In the genomic region with DNA sequence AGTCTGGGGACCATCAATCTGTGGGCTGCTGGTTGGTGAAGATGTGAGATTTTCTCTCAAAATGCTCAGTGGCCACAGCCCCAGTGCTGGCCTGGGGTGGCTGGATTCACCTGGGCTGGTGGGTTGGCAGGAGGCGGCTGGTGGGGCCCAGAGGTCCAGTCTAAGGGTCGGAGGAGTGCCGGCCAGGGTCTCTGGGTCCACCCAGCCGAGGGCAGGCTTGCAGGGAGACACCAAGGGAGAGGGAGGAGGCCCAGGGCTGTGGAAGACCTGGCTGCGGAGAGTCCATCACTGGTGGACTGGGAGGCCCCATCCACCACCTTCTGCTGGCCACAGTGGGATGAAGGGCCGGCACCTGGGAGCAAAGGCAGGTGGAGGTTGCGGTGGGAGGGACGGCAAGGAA, we compare ENCODE assay signal across 16 cellular contexts. TPM values are rescaled to one million over a fixed set of nuclear protein-coding genes. Genes with fewer than 3 reads are reported as not detected.
DNase-seq lines count a peak whose midpoint lies in the region; ATAC-seq, FAIRE-seq and TF ChIP-seq lines count a peak whose summit lies in the region.
"Had no signal": no experiment of that assay in that cellular context is flagged by ENCODE, and none has a peak within 500 bp of the region (broad histone marks: within the 10 kb centered on the region; RNA-seq: fewer than 3 reads in every experiment).

No MANE protein-coding gene starts in this region.

- peaks cover 47% of the 10 kb centered on the region for H3K4me1 ChIP-seq in BLaER1
- H3K4me1 ChIP-seq in HepG2 (ENCODE audit: insufficient read depth, low read length), result peaks cover 40% of the 10 kb centered on the region
- H3K4me1 ChIP-seq in sigmoid colon, result peaks cover 0 to 18% (median 15%) of the 10 kb centered on the region in 4 donors
- no peaks in the 10 kb centered on the region for H3K4me1 ChIP-seq in BE2C

- H2AFZ ChIP-seq in HepG2 (ENCODE audit: low read length), result no peak overlapping the region

- WGBS in HepG2 (ENCODE audit: low lambda C conversion rate), result 41% methylated on average over 5 of the region's 8 CpGs
- 60 to 79% methylated on average over 8 of the region's 8 CpGs for WGBS in sigmoid colon, 2 donors

- TF ChIP-seq EP300 in HepG2 (IDR thresholded peaks at IDR 0.05; ENCODE audit: low read depth in 2 of 2, low read length in 2 of 2), result no peak
- no peak for TF ChIP-seq EP300 in HepG2 (CRISPR knock-in tag; IDR thresholded peaks at IDR 0.05; ENCODE audit: borderline replicate concordance)
- TF ChIP-seq EP300 in sigmoid colon (IDR thresholded peaks at IDR 0.05), result no peak

- no peaks in the 10 kb centered on the region for H3K79me2 ChIP-seq in HepG2 (ENCODE audit: insufficient read depth, low read length)

- H3K9ac ChIP-seq in BLaER1 (peak overlapping the region; percentile 74), HepG2 (ENCODE audit: insufficient read depth, low read depth, low read length) (no peak overlapping the region)

- no peak for FAIRE-seq in HepG2 (lab: Jason Lieb, UNC)

- POLR2A ChIA-PET in HepG2 (lab: Yijun Ruan, JAX), result no interaction called here

- TF ChIP-seq RAD21 in HepG2 (CRISPR knock-in tag; IDR thresholded peaks at IDR 0.05), result no peak

- CTCF ChIA-PET in HepG2 (lab: Yijun Ruan, JAX; ENCODE audit: low intra/inter-chr PET ratio, low total read pairs), result no interaction called here

- H3K4me2 ChIP-seq in BLaER1 (peak overlapping the region; percentile 96), HepG2 (ENCODE audit: low read depth, low read length) (0 out of 2 replicates have a peak overlapping the region, but pooled peaks have one; percentile 59)

- DNase-seq in coronary artery (ENCODE audit: low spot score), result peak; percentile 57
- no peak for DNase-seq in HepG2 (ENCODE audit: low spot score)
- DNase-seq in sigmoid colon, result no peak
- DNase-seq in hippocampal formation (lab: John Stamatoyannopoulos, UW), result no peak
- no peak for DNase-seq in BE2C
- DNase-seq: activated effector memory CD4-positive, alpha-beta T cell treated with Interleukin-2 at 50 U/mL for 16 hours; COR-L47; NCI-H2029 treated with DMSO at 0.1 percent for 48 hours; NCI-H82; stimulated activated CD4-positive, alpha-beta T cell treated with anti-CD3 and anti-CD28 coated beads, Interleukin-2, amount 100 ng/mL, for 48 hours had no signal

- H3K27ac ChIP-seq in BLaER1 (peak overlapping the region; percentile 94), coronary artery (peak overlapping the region in 1 of 2 donors; percentile 66), HepG2 (ENCODE audit: extremely low read length, insufficient read depth, low read length) (no peak overlapping the region), sigmoid colon (peak overlapping the region; percentile 7 to 64 (median 18))
- H3K27ac ChIP-seq: VCaP had no signal

- peak; percentile 21 for ATAC-seq in HepG2
- no peak for ATAC-seq in GM21529 (IDR thresholded peaks at IDR 0.05; ENCODE audit: unreplicated experiment)
- ATAC-seq in GM19023 (IDR thresholded peaks at IDR 0.05; ENCODE audit: unreplicated experiment), result no peak
- ATAC-seq: HCT116 had no signal

- TF ChIP-seq POLR2A in HepG2 (IDR thresholded peaks at IDR 0.05; ENCODE audit: insufficient read depth in 1 of 2, low read depth in 2 of 2, low read length in 2 of 2), result no peak
- TF ChIP-seq POLR2A in sigmoid colon (IDR thresholded peaks at IDR 0.05), result no peak

- H4K20me1 ChIP-seq in BLaER1 (peaks cover 23% of the 10 kb centered on the region), HepG2 (ENCODE audit: insufficient read depth, low read length) (no peaks in the 10 kb centered on the region)

- H3K36me3 ChIP-seq in BLaER1, result peaks cover 15% of the 10 kb centered on the region
- no peaks in the 10 kb centered on the region for H3K36me3 ChIP-seq in HepG2 (replicated peaks in 1 of 2; ENCODE audit: control insufficient read depth in 1 of 2, insufficient read depth in 2 of 2, low read length in 2 of 2)
- H3K36me3 ChIP-seq in sigmoid colon, result no peaks in the 10 kb centered on the region
- no peaks in the 10 kb centered on the region for H3K36me3 ChIP-seq in BE2C

- in situ Hi-C loops in HepG2 (cut with HindIII; ENCODE audit: extremely low pct_ligation_motif_present, low pct_unique_long_range_greater_than_20kb), result no loop called here

- H3K4me3 ChIP-seq in BLaER1 (peak overlapping the region; percentile 89), coronary artery (no peak overlapping the region), HepG2 (replicated peaks in 1 of 3; ENCODE audit: insufficient read depth in 1 of 3, low read depth in 2 of 3, low read length in 3 of 3) (no peak overlapping the region; a peak in 1 of 6 replicates), sigmoid colon (no peak overlapping the region), BE2C (ENCODE audit: low read depth, low read length) (no peak overlapping the region)

- H3K9me3 ChIP-seq in BLaER1 (no peaks in the 10 kb centered on the region), HepG2 (ENCODE audit: low read length) (no peaks in the 10 kb centered on the region), sigmoid colon (no peaks in the 10 kb centered on the region), BE2C (no peaks in the 10 kb centered on the region)

- intact Hi-C loops in HepG2 (cut with micrococcal nuclease; ENCODE audit: unreplicated experiment) (no loop called here), sigmoid colon (cut with DNase I) (no loop called here)

- TF ChIP-seq CTCF in coronary artery (IDR thresholded peaks at IDR 0.05) (no peak), HepG2 (CRISPR knock-in tag; IDR thresholded peaks at IDR 0.05) (no peak), sigmoid colon (IDR thresholded peaks at IDR 0.05) (no peak), BE2C (IDR thresholded peaks at IDR 0.05; ENCODE audit: low read depth, low read length) (no peak)

- H3K27me3 ChIP-seq in BLaER1 (no peaks in the 10 kb centered on the region), HepG2 (ENCODE audit: control insufficient read depth in 1 of 2, insufficient read depth in 2 of 2, low read length in 2 of 2) (peaks cover 2 to 20% of the 10 kb centered on the region in 2 experiments; a peak in 3 of 5 replicates), sigmoid colon (peaks cover 22 to 81% (median 43%) of the 10 kb centered on the region in 3 donors), BE2C (peaks cover 51% of the 10 kb centered on the region)

- no TSS peak for BruUV-seq in HepG2 (replicated peaks; lab: Mats Ljungman, UMichigan)

TF ChIP-seq in HepG2, 621 proteins besides CTCF, POLR2A, EP300 and RAD21:
- no peak for TF ChIP-seq ZNF672 (CRISPR knock-in tag; IDR thresholded peaks at IDR 0.05)

RNA-seq across cellular contexts. Expression of gene SHANK3, which starts 0.6 kb away (rescaled TPM):
- 1.9 and 2.9 TPM in 2 replicates for total RNA-seq in HepG2 (2016; rRNA removed; fragmentation: Illumina TruSeq; extraction: Trizol)
- 0.79 and 1.0 TPM in 2 replicates for total RNA-seq in HepG2 (2016; cell fraction: cytosol; rRNA removed; fragmentation: Illumina TruSeq; extraction: Trizol; ENCODE audit: low read depth)
- 1.7 and 2.9 TPM in 2 replicates for total RNA-seq in HepG2 (2016; cell fraction: insoluble cytoplasmic fraction; rRNA removed; fragmentation: Illumina TruSeq; extraction: Trizol)
- 2.3 TPM in 2 replicates for total RNA-seq in HepG2 (2016; cell fraction: membrane; rRNA removed; fragmentation: Illumina TruSeq; extraction: Trizol)
- 2.9 and 3.7 TPM in 2 replicates for total RNA-seq in HepG2 (2016; cell fraction: nucleus; rRNA removed; fragmentation: Illumina TruSeq; extraction: Trizol)
- polyA plus RNA-seq in HepG2 (2011; rRNA removed), result 4.6 and 6.5 TPM in 2 replicates
- polyA plus RNA-seq in HepG2 (2011; cell fraction: cytosol; rRNA removed), result 3.0 and 3.9 TPM in 2 replicates
- 25.0 and 33.1 TPM in 2 replicates for polyA plus RNA-seq in HepG2 (2011; cell fraction: nucleus; rRNA removed)
- 7.9 and 8.7 TPM in 2 replicates for polyA plus RNA-seq in HepG2 (2012)
- polyA plus RNA-seq in HepG2 (2016; cell fraction: cytosol; fragmentation: Illumina TruSeq; extraction: Trizol; ENCODE audit: low read depth), result 0.66 and 0.71 TPM in 2 replicates
- 3.0 and 4.2 TPM in 2 replicates for polyA plus RNA-seq in HepG2 (2016; cell fraction: insoluble cytoplasmic fraction; fragmentation: Illumina TruSeq; extraction: Trizol; ENCODE audit: low read depth)
- polyA plus RNA-seq in HepG2 (2016; cell fraction: membrane; fragmentation: Illumina TruSeq; extraction: Trizol; ENCODE audit: low read depth), result 1.6 and 1.9 TPM in 2 replicates
- polyA plus RNA-seq in HepG2 (2016; cell fraction: nucleus; fragmentation: Illumina TruSeq; extraction: Trizol; ENCODE audit: insufficient read depth, low read depth), result 14.0 and 17.0 TPM in 2 replicates
- 0.07 and 4.8 TPM in 2 replicates for polyA minus RNA-seq in HepG2 (2011; rRNA and poly(A)+ RNA removed; ENCODE audit: low replicate concordance)
- 5.2 and 5.4 TPM in 2 replicates for polyA minus RNA-seq in HepG2 (2011; cell fraction: cytosol; rRNA and poly(A)+ RNA removed)
- 5.8 and 5.9 TPM in 2 replicates for polyA minus RNA-seq in HepG2 (2011; cell fraction: nucleus; rRNA and poly(A)+ RNA removed)
- total RNA-seq in sigmoid colon, result 10 to 100 TPM in 1 of 4 donors, 1 to 10 TPM in 3; 2.5 to 14.4 (median 3.7) TPM
- polyA plus RNA-seq in sigmoid colon, result 1 to 10 TPM in 1 of 3 donors, under 1 TPM in 2; 0.23 to 6.6 (median 0.60) TPM
- polyA plus RNA-seq in BE2C (2012; ENCODE audit: insufficient read depth, insufficient read length, low read depth), result 3.3 TPM
- polyA plus RNA-seq: naive thymus-derived CD8-positive, alpha-beta T cell had no signal

RNA-seq across cellular contexts. Expression of gene ARSA, which starts 44.1 kb away (rescaled TPM):
- total RNA-seq in HepG2 (2016; rRNA removed; fragmentation: Illumina TruSeq; extraction: Trizol) (3.8 and 9.0 TPM in 2 replicates), sigmoid colon (10 to 100 TPM; 19.3 to 26.3 (median 23.8) TPM)
- 1.6 and 2.0 TPM in 2 replicates for total RNA-seq in HepG2 (2016; cell fraction: cytosol; rRNA removed; fragmentation: Illumina TruSeq; extraction: Trizol; ENCODE audit: low read depth)
- total RNA-seq in HepG2 (2016; cell fraction: insoluble cytoplasmic fraction; rRNA removed; fragmentation: Illumina TruSeq; extraction: Trizol), result 3.7 and 9.9 TPM in 2 replicates
- total RNA-seq in HepG2 (2016; cell fraction: membrane; rRNA removed; fragmentation: Illumina TruSeq; extraction: Trizol), result 2.6 and 3.5 TPM in 2 replicates
- total RNA-seq in HepG2 (2016; cell fraction: nucleus; rRNA removed; fragmentation: Illumina TruSeq; extraction: Trizol), result 11.3 and 13.3 TPM in 2 replicates
- polyA plus RNA-seq in HepG2 (2011; rRNA removed) (11.5 and 19.0 TPM in 2 replicates), sigmoid colon (10 to 100 TPM; 10.8 to 56.9 (median 26.8) TPM)
- 5.2 and 7.9 TPM in 2 replicates for polyA plus RNA-seq in HepG2 (2011; cell fraction: cytosol; rRNA removed)
- polyA plus RNA-seq in HepG2 (2011; cell fraction: nucleus; rRNA removed), result 58.3 and 62.0 TPM in 2 replicates
- polyA plus RNA-seq in HepG2 (2012), result 11.0 and 15.5 TPM in 2 replicates
- 2.4 and 2.9 TPM in 2 replicates for polyA plus RNA-seq in HepG2 (2016; cell fraction: cytosol; fragmentation: Illumina TruSeq; extraction: Trizol; ENCODE audit: low read depth)
- polyA plus RNA-seq in HepG2 (2016; cell fraction: insoluble cytoplasmic fraction; fragmentation: Illumina TruSeq; extraction: Trizol; ENCODE audit: low read depth), result 4.2 and 5.5 TPM in 2 replicates
- 3.1 and 3.4 TPM in 2 replicates for polyA plus RNA-seq in HepG2 (2016; cell fraction: membrane; fragmentation: Illumina TruSeq; extraction: Trizol; ENCODE audit: low read depth)
- 25.4 and 29.9 TPM in 2 replicates for polyA plus RNA-seq in HepG2 (2016; cell fraction: nucleus; fragmentation: Illumina TruSeq; extraction: Trizol; ENCODE audit: insufficient read depth, low read depth)
- 2.0 and 19.4 TPM in 2 replicates for polyA minus RNA-seq in HepG2 (2011; rRNA and poly(A)+ RNA removed; ENCODE audit: low replicate concordance)
- polyA minus RNA-seq in HepG2 (2011; cell fraction: cytosol; rRNA and poly(A)+ RNA removed), result 6.5 and 8.6 TPM in 2 replicates
- polyA minus RNA-seq in HepG2 (2011; cell fraction: nucleus; rRNA and poly(A)+ RNA removed), result 7.1 and 7.6 TPM in 2 replicates
- polyA plus RNA-seq in BE2C (2012; ENCODE audit: insufficient read depth, insufficient read length, low read depth), result 16.3 TPM
